ENCODE assay signal across 1 cellular context in genomic region chr14:94679941-94680340, GRCh38.
TF ChIP-seq lines count a peak whose summit lies in the region.

No MANE protein-coding gene starts in this region.

TF ChIP-seq in SK-N-SH treated with all-trans-retinoic acid at 6 μM for 48 hours, 23 proteins besides CTCF, POLR2A, EP300 and RAD21 (continued from another document):
- TF ChIP-seq, protein P1, sequence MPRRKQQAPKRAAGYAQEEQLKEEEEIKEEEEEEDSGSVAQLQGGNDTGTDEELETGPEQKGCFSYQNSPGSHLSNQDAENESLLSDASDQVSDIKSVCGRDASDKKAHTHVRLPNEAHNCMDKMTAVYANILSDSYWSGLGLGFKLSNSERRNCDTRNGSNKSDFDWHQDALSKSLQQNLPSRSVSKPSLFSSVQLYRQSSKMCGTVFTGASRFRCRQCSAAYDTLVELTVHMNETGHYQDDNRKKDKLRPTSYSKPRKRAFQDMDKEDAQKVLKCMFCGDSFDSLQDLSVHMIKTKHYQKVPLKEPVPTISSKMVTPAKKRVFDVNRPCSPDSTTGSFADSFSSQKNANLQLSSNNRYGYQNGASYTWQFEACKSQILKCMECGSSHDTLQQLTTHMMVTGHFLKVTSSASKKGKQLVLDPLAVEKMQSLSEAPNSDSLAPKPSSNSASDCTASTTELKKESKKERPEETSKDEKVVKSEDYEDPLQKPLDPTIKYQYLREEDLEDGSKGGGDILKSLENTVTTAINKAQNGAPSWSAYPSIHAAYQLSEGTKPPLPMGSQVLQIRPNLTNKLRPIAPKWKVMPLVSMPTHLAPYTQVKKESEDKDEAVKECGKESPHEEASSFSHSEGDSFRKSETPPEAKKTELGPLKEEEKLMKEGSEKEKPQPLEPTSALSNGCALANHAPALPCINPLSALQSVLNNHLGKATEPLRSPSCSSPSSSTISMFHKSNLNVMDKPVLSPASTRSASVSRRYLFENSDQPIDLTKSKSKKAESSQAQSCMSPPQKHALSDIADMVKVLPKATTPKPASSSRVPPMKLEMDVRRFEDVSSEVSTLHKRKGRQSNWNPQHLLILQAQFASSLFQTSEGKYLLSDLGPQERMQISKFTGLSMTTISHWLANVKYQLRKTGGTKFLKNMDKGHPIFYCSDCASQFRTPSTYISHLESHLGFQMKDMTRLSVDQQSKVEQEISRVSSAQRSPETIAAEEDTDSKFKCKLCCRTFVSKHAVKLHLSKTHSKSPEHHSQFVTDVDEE (CRISPR knock-in tag; IDR thresholded peaks at IDR 0.05) = no peak
- TF ChIP-seq GLIS3 (CRISPR knock-in tag; IDR thresholded peaks at IDR 0.05) (no peak), RARB (CRISPR knock-in tag; IDR thresholded peaks at IDR 0.05) (no peak), TCF4 (CRISPR knock-in tag; IDR thresholded peaks at IDR 0.05; ENCODE audit: borderline replicate concordance) (no peak), TOX (CRISPR knock-in tag; IDR thresholded peaks at IDR 0.05; ENCODE audit: borderline replicate concordance) (no peak), ZFP3 (CRISPR knock-in tag; IDR thresholded peaks at IDR 0.05) (no peak), SNAI2 (CRISPR knock-in tag; IDR thresholded peaks at IDR 0.05) (no peak), ESRRG (CRISPR knock-in tag; IDR thresholded peaks at IDR 0.05) (no peak), ZC3H10 (CRISPR knock-in tag; IDR thresholded peaks at IDR 0.05) (no peak)
TF ChIP-seq in SK-N-SH treated with all-trans-retinoic acid at 6 μM for 48 hours: peak in this region for 0.
